ENCODE assay signal across 27 cellular contexts in the genomic region with DNA sequence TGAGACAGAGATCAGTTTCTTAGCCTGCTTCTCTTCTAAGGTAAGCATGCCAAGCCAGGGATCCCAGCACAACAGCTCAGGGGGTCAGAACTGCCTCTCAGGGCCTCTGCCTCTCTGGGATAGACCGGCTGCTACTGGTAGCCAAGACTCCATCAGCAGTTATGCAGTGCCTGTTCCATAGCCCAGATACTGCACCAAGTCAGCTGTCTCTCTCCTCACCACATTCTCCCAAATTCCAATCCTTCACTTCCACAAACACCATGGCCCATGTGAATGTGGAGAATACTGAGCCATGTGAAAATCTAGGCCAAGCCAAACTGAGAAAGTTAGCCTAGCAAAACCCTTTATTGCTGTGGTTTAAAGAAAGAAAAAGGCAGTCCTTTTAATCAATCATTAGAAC.
"Had no signal": no experiment of that assay in that cellular context is flagged by ENCODE, and none has a peak within 500 bp of the region (broad histone marks: within the 10 kb centered on the region; RNA-seq: fewer than 3 reads in every experiment).

No MANE protein-coding gene starts in this region.

- H3K9me3 ChIP-seq: prostate gland, right atrium auricular region, testis had no signal

- ATAC-seq: mucosa of descending colon; naive thymus-derived CD4-positive, alpha-beta T cell; stimulated activated memory B cell treated with anti-CD40 and anti-IgM and Interleukin-4, amounts not matched to agents 10 μg/mL and 1 μg/mL and 100 μg/mL, for 72 hours; stimulated activated naive CD8-positive, alpha-beta T cell treated with anti-CD3 and anti-CD28 coated beads, Interleukin-15, Interleukin-2, amounts not matched to agents 100 U/mL and 50 U/mL, for 24 hours had no signal

- H3K27ac ChIP-seq: coronary artery, esophagus squamous epithelium, heart right ventricle, prostate gland, right atrium auricular region, sigmoid colon, skin epidermis, spleen, testis, tibial artery had no signal

- DNase-seq: dermis blood vessel endothelial cell; effector memory CD4-positive, alpha-beta T cell; esophagus squamous epithelium; foreskin melanocyte; glutamatergic neuron; heart right ventricle; hippocampal formation; mesenchymal stem cell; mucosa of descending colon; naive thymus-derived CD4-positive, alpha-beta T cell; nucleus accumbens; sigmoid colon; spleen; stimulated activated CD4-positive, alpha-beta T cell treated with anti-CD3 and anti-CD28 coated beads, Interleukin-4, amount 100 ng/mL, for 4 hours; stimulated activated naive CD8-positive, alpha-beta T cell treated with anti-CD3 and anti-CD28 coated beads, Interleukin-15, Interleukin-2, amounts not matched to agents 100 U/mL and 50 U/mL, for 24 hours; substantia nigra; testis; tibial artery had no signal

- H3K4me1 Mint-ChIP-seq: naive thymus-derived CD4-positive, alpha-beta T cell; nephron; stimulated activated memory B cell treated with anti-CD40 and anti-IgM and Interleukin-4, amounts not matched to agents 10 μg/mL and 1 μg/mL and 100 μg/mL, for 72 hours had no signal

- H3K36me3 ChIP-seq: esophagus squamous epithelium, prostate gland, right atrium auricular region, sigmoid colon, spleen, tibial artery had no signal

- H3K4me3 ChIP-seq: coronary artery, esophagus squamous epithelium, heart right ventricle, lung, mucosa of descending colon, prostate gland, right atrium auricular region, sigmoid colon, skin epidermis, spleen, testis, tibial artery had no signal

- H3K4me1 ChIP-seq: esophagus squamous epithelium, prostate gland, right atrium auricular region, spleen, testis had no signal

- H3K27ac Mint-ChIP-seq: mesothelial cell of epicardium; naive thymus-derived CD4-positive, alpha-beta T cell; nephron; stimulated activated memory B cell treated with anti-CD40 and anti-IgM and Interleukin-4, amounts not matched to agents 10 μg/mL and 1 μg/mL and 100 μg/mL, for 72 hours; type B pancreatic cell had no signal

- H3K27me3 Mint-ChIP-seq: type B pancreatic cell had no signal

- H3K27me3 ChIP-seq: esophagus squamous epithelium, heart right ventricle, right atrium auricular region, sigmoid colon, spleen, testis, tibial artery had no signal

- H3K4me3 Mint-ChIP-seq: mesothelial cell of epicardium; naive thymus-derived CD4-positive, alpha-beta T cell; nephron; stimulated activated memory B cell treated with anti-CD40 and anti-IgM and Interleukin-4, amounts not matched to agents 10 μg/mL and 1 μg/mL and 100 μg/mL, for 72 hours; type B pancreatic cell had no signal
